In genomic region chr4:174828845-174829701, GRCh38 we compare ENCODE assay signal across 8 cellular contexts. TPM values are rescaled to one million over a fixed set of nuclear protein-coding genes. Genes with fewer than 3 reads are reported as not detected.
DNase-seq lines count a peak whose midpoint lies in the region; ATAC-seq, FAIRE-seq and TF ChIP-seq lines count a peak whose summit lies in the region.

Gene GLRA3 (minus strand): TSS chr4:174829247. CDS start chr4:174828811, 436 bp downstream.

- CTCF ChIA-PET in WTC11 (lab: Charles Lee): interaction anchor here (0.8 to 1.6 kb wide), 3 partner anchors 19 to 226 kb away, joined by 4 to 15 read pairs (median 5); no protein-coding TSS in a partner anchor

- POLR2A ChIA-PET in WTC11 (lab: Charles Lee): no interaction called here

- no peaks in the 10 kb centered on the region for H3K4me1 ChIP-seq in pancreas

- no peaks in the 10 kb centered on the region for H3K27me3 ChIP-seq in pancreas

- H3K27ac Mint-ChIP-seq in WTC11: peak within 1 kb of the TSS; percentile 97

- ATAC-seq in HG02623 (IDR thresholded peaks at IDR 0.05; ENCODE audit: unreplicated experiment) (peak; percentile 90), WTC11 (peak; percentile 98), pancreas (peak; percentile 80 to 98 (median 97)), GM21717 (IDR thresholded peaks at IDR 0.05; ENCODE audit: unreplicated experiment) (no peak)

- no peaks in the 10 kb centered on the region for H3K9me3 ChIP-seq in pancreas

- intact Hi-C loops in pancreas (cut with DNase I): no loop called here

- H3K9me3 Mint-ChIP-seq in WTC11: no peaks in the 10 kb centered on the region

- no peaks in the 10 kb centered on the region for H3K36me3 ChIP-seq in pancreas

- H3K36me3 Mint-ChIP-seq in WTC11: no peaks in the 10 kb centered on the region

- peak within 1 kb of the TSS in 3 of 4 donors; percentile 0 to 34 (median 19) for H3K4me3 ChIP-seq in pancreas

- H3K27me3 Mint-ChIP-seq in WTC11 (ENCODE audit: low read depth): no peaks in the 10 kb centered on the region; the same call in 1 of the 2 replicates

- 1% methylated on average over 40 of the region's 40 CpGs for WGBS in pancreas, 2 donors

- FAIRE-seq in pancreas (lab: Jason Lieb, UNC): no peak

- peak within 1 kb of the TSS; percentile 75 for H3K4me3 Mint-ChIP-seq in WTC11

- no peak within 1 kb of the TSS for H3K27ac ChIP-seq in pancreas

- no peak for TF ChIP-seq CTCF in WTC11 (IDR thresholded peaks at IDR 0.05)
- TF ChIP-seq CTCF in pancreas (IDR thresholded peaks at IDR 0.05): no peak

- peaks cover 21% of the 10 kb centered on the region for H3K4me1 Mint-ChIP-seq in WTC11

- peak; percentile 3 to 47 for DNase-seq in NCI-H446 (lab: John Stamatoyannopoulos, UW)
- no peak for DNase-seq in NCI-H446 treated with DMSO at 0.1 percent for 48 hours (lab: John Stamatoyannopoulos, UW)
- DNase-seq in NCI-H187 (lab: John Stamatoyannopoulos, UW): peak; percentile 88
- DNase-seq in WTC11 (ENCODE audit: low spot score): peak; percentile 99
- peak; percentile 9 for DNase-seq in foreskin melanocyte
- peak; percentile 48 to 86 (median 56) for DNase-seq in pancreas

TF ChIP-seq in WTC11, 78 proteins besides CTCF, POLR2A, EP300 and RAD21 (continues in another document):
- TF ChIP-seq, protein P1, sequence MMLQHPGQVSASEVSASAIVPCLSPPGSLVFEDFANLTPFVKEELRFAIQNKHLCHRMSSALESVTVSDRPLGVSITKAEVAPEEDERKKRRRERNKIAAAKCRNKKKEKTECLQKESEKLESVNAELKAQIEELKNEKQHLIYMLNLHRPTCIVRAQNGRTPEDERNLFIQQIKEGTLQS (CRISPR knock-in tag; conservative IDR thresholded peaks at IDR 0.05): no peak
- TF ChIP-seq, protein P2, sequence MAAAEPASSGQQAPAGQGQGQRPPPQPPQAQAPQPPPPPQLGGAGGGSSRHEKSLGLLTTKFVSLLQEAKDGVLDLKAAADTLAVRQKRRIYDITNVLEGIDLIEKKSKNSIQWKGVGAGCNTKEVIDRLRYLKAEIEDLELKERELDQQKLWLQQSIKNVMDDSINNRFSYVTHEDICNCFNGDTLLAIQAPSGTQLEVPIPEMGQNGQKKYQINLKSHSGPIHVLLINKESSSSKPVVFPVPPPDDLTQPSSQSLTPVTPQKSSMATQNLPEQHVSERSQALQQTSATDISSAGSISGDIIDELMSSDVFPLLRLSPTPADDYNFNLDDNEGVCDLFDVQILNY (CRISPR knock-in tag; IDR thresholded peaks at IDR 0.05): no peak; the same call in 1 of the 2 replicates
- peak; percentile 52; the same call in 1 of the 2 replicates for TF ChIP-seq AR (CRISPR knock-in tag; IDR thresholded peaks at IDR 0.05)
- 0 out of 2 replicates have a peak, but pooled peaks have one; percentile 36 for TF ChIP-seq HMGXB4 (CRISPR knock-in tag; IDR thresholded peaks at IDR 0.05)
- TF ChIP-seq, protein P3, sequence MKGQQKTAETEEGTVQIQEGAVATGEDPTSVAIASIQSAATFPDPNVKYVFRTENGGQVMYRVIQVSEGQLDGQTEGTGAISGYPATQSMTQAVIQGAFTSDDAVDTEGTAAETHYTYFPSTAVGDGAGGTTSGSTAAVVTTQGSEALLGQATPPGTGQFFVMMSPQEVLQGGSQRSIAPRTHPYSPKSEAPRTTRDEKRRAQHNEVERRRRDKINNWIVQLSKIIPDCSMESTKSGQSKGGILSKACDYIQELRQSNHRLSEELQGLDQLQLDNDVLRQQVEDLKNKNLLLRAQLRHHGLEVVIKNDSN (CRISPR knock-in tag; IDR thresholded peaks at IDR 0.05): peak; percentile 53
- peak; percentile 89 for TF ChIP-seq SMAD3 (CRISPR knock-in tag; IDR thresholded peaks at IDR 0.05; ENCODE audit: borderline replicate concordance)
- TF ChIP-seq, protein P4, sequence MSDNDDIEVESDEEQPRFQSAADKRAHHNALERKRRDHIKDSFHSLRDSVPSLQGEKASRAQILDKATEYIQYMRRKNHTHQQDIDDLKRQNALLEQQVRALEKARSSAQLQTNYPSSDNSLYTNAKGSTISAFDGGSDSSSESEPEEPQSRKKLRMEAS (CRISPR knock-in tag; IDR thresholded peaks at IDR 0.05): peak; percentile 75
- peak; percentile 49 for TF ChIP-seq FOXP1 (CRISPR knock-in tag; IDR thresholded peaks at IDR 0.05; ENCODE audit: borderline replicate concordance)
- TF ChIP-seq JUN (CRISPR knock-in tag; IDR thresholded peaks at IDR 0.05): peak; percentile 78; the same call in 1 of the 2 replicates
- no peak for TF ChIP-seq NR2C2 (CRISPR knock-in tag; IDR thresholded peaks at IDR 0.05)
- TF ChIP-seq CREB1 (CRISPR knock-in tag; IDR thresholded peaks at IDR 0.05): peak; percentile 75; the same call in 1 of the 2 replicates
- no peak for TF ChIP-seq NR1H2 (CRISPR knock-in tag; IDR thresholded peaks at IDR 0.05)
- peak; percentile 78; the same call in 1 of the 2 replicates for TF ChIP-seq ZBTB21 (CRISPR knock-in tag; IDR thresholded peaks at IDR 0.05; ENCODE audit: borderline replicate concordance)
- TF ChIP-seq SMAD4 (CRISPR knock-in tag; IDR thresholded peaks at IDR 0.05): peak; percentile 61; the same call in 1 of the 2 replicates
- TF ChIP-seq E2F1 (CRISPR knock-in tag; IDR thresholded peaks at IDR 0.05): peak; percentile 86
- no peak; the same call in 1 of the 2 replicates for TF ChIP-seq AFF4 (CRISPR knock-in tag; IDR thresholded peaks at IDR 0.05; ENCODE audit: borderline replicate concordance)

RNA-seq across cellular contexts. Expression of gene GLRA3, which starts in this region (rescaled TPM):
- total RNA-seq in WTC11 (2021): 0.07 to 0.15 TPM (median 0.11 TPM) in 3 replicates
- total RNA-seq in pancreas: under 1 TPM; 0.04 to 0.49 (median 0.12) TPM
- under 1 TPM; 0.04 to 0.28 TPM for polyA plus RNA-seq in pancreas

Comparison
In these comparisons a context has a peak if more than half of its experiments do, and no peak if none do; other contexts are left out.
1. Peak in DNase-seq and ATAC-seq in WTC11; RNA of the gene not detected or under 1 TPM.
2. Peak in DNase-seq, ATAC-seq and H3K4me3 ChIP-seq in pancreas; RNA of the gene not detected or under 1 TPM.